In genomic region chr3:69444980-69445379, GRCh38 we compare ENCODE assay signal across 15 cellular contexts. TPM values are rescaled to one million over a fixed set of nuclear protein-coding genes. Genes with fewer than 3 reads are reported as not detected.
A peak's percentile ranks its signal among the peaks of the same experiment; 100 is the strongest.
DNase-seq lines count a peak whose midpoint lies in the region; TF ChIP-seq lines count a peak whose summit lies in the region.
"Had no signal": no experiment of that assay in that cellular context is flagged by ENCODE, and none has a peak within 500 bp of the region (broad histone marks: within the 10 kb centered on the region; RNA-seq: fewer than 3 reads in every experiment).

No MANE protein-coding gene starts in this region.

- POLR2A ChIA-PET in MCF 10A (lab: Yijun Ruan, JAX): no interaction called here

- H3K9me3 ChIP-seq in breast epithelium: no peaks in the 10 kb centered on the region
- no peaks in the 10 kb centered on the region for H3K9me3 ChIP-seq in osteoblast (ENCODE audit: low read depth, low read length)
- no peaks in the 10 kb centered on the region for H3K9me3 ChIP-seq in uterus
- H3K9me3 ChIP-seq: mucosa of descending colon, testis had no signal

- H3K36me3 ChIP-seq in breast epithelium: no peaks in the 10 kb centered on the region
- no peaks in the 10 kb centered on the region for H3K36me3 ChIP-seq in osteoblast (ENCODE audit: insufficient read depth, low read length)
- no peaks in the 10 kb centered on the region for H3K36me3 ChIP-seq in uterus

- H3K4me1 Mint-ChIP-seq in MCF 10A (ENCODE audit: insufficient read depth, unreplicated experiment): peaks cover 5% of the 10 kb centered on the region

- no peaks in the 10 kb centered on the region for H3K79me2 ChIP-seq in osteoblast (ENCODE audit: insufficient read depth, low read length)

- H3K4me3 Mint-ChIP-seq in MCF 10A (ENCODE audit: unreplicated experiment): no peak overlapping the region
- H3K4me3 Mint-ChIP-seq: T-helper 1 cell treated with Interleukin-12 subunit alpha and Interleukin-12 subunit beta and Interleukin-4 antibody, amounts not matched to agents 30 μg/mL and 1 μg/mL, for 36 hours had no signal

- H3K27ac Mint-ChIP-seq in MCF 10A (ENCODE audit: low read depth, unreplicated experiment): no peak overlapping the region
- H3K27ac Mint-ChIP-seq: T-helper 1 cell treated with Interleukin-12 subunit alpha and Interleukin-12 subunit beta and Interleukin-4 antibody, amounts not matched to agents 30 μg/mL and 1 μg/mL, for 36 hours had no signal

- intact Hi-C loops in breast epithelium (cut with DNase I; ENCODE audit: low total_unique reads) (no loop called here), MCF 10A (cut with micrococcal nuclease) (no loop called here), uterus (cut with DNase I; ENCODE audit: low total_unique reads) (no loop called here)

- H3K36me3 Mint-ChIP-seq in MCF 10A (ENCODE audit: insufficient read depth, unreplicated experiment): no peaks in the 10 kb centered on the region

- peak overlapping the region; percentile 86 for H3K4me2 ChIP-seq in osteoblast (ENCODE audit: insufficient read depth, low read length)

- peak overlapping the region; percentile 11 for H2AFZ ChIP-seq in osteoblast (ENCODE audit: low read length)

- H3K9me3 Mint-ChIP-seq in MCF 10A (ENCODE audit: unreplicated experiment): no peaks in the 10 kb centered on the region
- H3K9me3 Mint-ChIP-seq: T-helper 1 cell treated with Interleukin-12 subunit alpha and Interleukin-12 subunit beta and Interleukin-4 antibody, amounts not matched to agents 30 μg/mL and 1 μg/mL, for 36 hours had no signal

- no peaks in the 10 kb centered on the region for H3K27me3 Mint-ChIP-seq in MCF 10A (ENCODE audit: insufficient read depth, unreplicated experiment)

- TF ChIP-seq CTCF in breast epithelium (IDR thresholded peaks at IDR 0.05) (no peak), MCF 10A (IDR thresholded peaks at IDR 0.05; ENCODE audit: unreplicated experiment) (no peak), fibroblast of mammary gland (conservative IDR thresholded peaks at IDR 0.05; ENCODE audit: control insufficient read depth, insufficient read depth, low read depth, low read length) (no peak), osteoblast (IDR thresholded peaks at IDR 0.05; ENCODE audit: extremely low read depth, low read depth, low read length) (no peak), uterus (IDR thresholded peaks at IDR 0.05) (no peak)

- no TSS peak for BruUV-seq in MCF 10A (replicated peaks; lab: Mats Ljungman, UMichigan)

- H3K27me3 ChIP-seq in breast epithelium (no peaks in the 10 kb centered on the region), osteoblast (ENCODE audit: insufficient read depth, low read length) (no peaks in the 10 kb centered on the region), uterus (no peaks in the 10 kb centered on the region)
- H3K27me3 ChIP-seq: testis had no signal

- H3K27ac ChIP-seq in breast epithelium (no peak overlapping the region), osteoblast (ENCODE audit: low read depth, low read length) (no peak overlapping the region), uterus (no peak overlapping the region)
- H3K27ac ChIP-seq: testis had no signal

- DNase-seq in breast epithelium (ENCODE audit: low spot score in 2 of 2) (no peak), MCF 10A (ENCODE audit: unreplicated experiment) (no peak), fibroblast of mammary gland (ENCODE audit: low read depth) (no peak), osteoblast (ENCODE audit: insufficient read length, low spot score, missing footprints) (no peak), uterus (no peak), activated gamma-delta T cell treated with Interleukin-2 at 50 U/mL for 16 hours (no peak), NCI-H2196 treated with DMSO at 0.1 percent for 48 hours (lab: John Stamatoyannopoulos, UW; ENCODE audit: unreplicated experiment) (no peak), D341Med (ENCODE audit: low spot score) (no peak)
- DNase-seq: 8988T; activated CD4-positive, alpha-beta T cell treated with anti-CD3 and anti-CD28 coated beads for 4 hours; mucosa of descending colon; MV-4-11; NCI-H226; testis had no signal

- H3K4me1 ChIP-seq in breast epithelium: no peaks in the 10 kb centered on the region
- peaks cover 10% of the 10 kb centered on the region for H3K4me1 ChIP-seq in osteoblast (ENCODE audit: insufficient read depth, low read length)
- no peaks in the 10 kb centered on the region for H3K4me1 ChIP-seq in uterus
- H3K4me1 ChIP-seq: testis had no signal

- H3K4me3 ChIP-seq in breast epithelium (peak overlapping the region in 2 of 3 donors; percentile 38 to 39), fibroblast of mammary gland (ENCODE audit: control insufficient read depth, low read depth, low read length) (peak overlapping the region; percentile 34), osteoblast (ENCODE audit: insufficient read depth, low read length) (peak overlapping the region; percentile 64), uterus (peak overlapping the region; percentile 24 to 30)
- H3K4me3 ChIP-seq: mucosa of descending colon had no signal

- CTCF ChIA-PET in MCF 10A (lab: Yijun Ruan, JAX): interaction anchor here (0.6 to 1.4 kb wide), 4 partner anchors 11 to 309 kb away, joined by 3 to 5 read pairs (median 3); no protein-coding TSS in a partner anchor

- no peak for TF ChIP-seq POLR2A in breast epithelium (IDR thresholded peaks at IDR 0.05)
- TF ChIP-seq POLR2A in uterus (IDR thresholded peaks at IDR 0.05): no peak

- H4K20me1 ChIP-seq in osteoblast (ENCODE audit: insufficient read depth, low read length): no peaks in the 10 kb centered on the region

RNA-seq across cellular contexts. Expression of gene FRMD4B, which starts 59.1 kb away (rescaled TPM):
- total RNA-seq in breast epithelium: 10 to 100 TPM; 31.1 to 49.5 (median 35.0) TPM
- total RNA-seq in MCF 10A (2022): 39.0 and 51.9 TPM in 2 replicates
- 0.72 and 0.88 TPM in 2 replicates for total RNA-seq in osteoblast
- 10 to 100 TPM in 3 of 4 donors, 1 to 10 TPM in 1; 9.4 to 87.0 (median 23.6) TPM for total RNA-seq in uterus
